Comparison of ENCODE assay signal across 7 cellular contexts in genomic region chr4:37453361-37454262, GRCh38.
DNase-seq lines count a peak whose midpoint lies in the region; ATAC-seq and TF ChIP-seq lines count a peak whose summit lies in the region.

No MANE protein-coding gene starts in this region.

- H3K4me3 ChIP-seq in fibroblast of villous mesenchyme (ENCODE audit: low read depth, low read length) (peak overlapping the region; percentile 47), stomach smooth muscle (ENCODE audit: low read length in 2 of 2) (peak overlapping the region; percentile 71 to 85)

- H3K9ac ChIP-seq in stomach smooth muscle (ENCODE audit: low read length in 2 of 2): no peak overlapping the region

- H3K9me3 ChIP-seq in stomach smooth muscle (ENCODE audit: control insufficient read depth in 2 of 2, low read length in 2 of 2): no peaks in the 10 kb centered on the region

- no peaks in the 10 kb centered on the region for H3K9me3 Mint-ChIP-seq in activated T-helper 17 cell treated with anti-CD3 and anti-CD28 coated beads, Interleukin-2, amount 50 U/mL, for 72 hours
- H3K9me3 Mint-ChIP-seq in natural killer cell: no peaks in the 10 kb centered on the region

- peaks cover 11 to 16% of the 10 kb centered on the region in 2 donors for H3K27me3 ChIP-seq in stomach smooth muscle (ENCODE audit: control insufficient read depth in 1 of 2, insufficient read depth in 2 of 2, low read length in 2 of 2)

- no peak overlapping the region for H3K27ac ChIP-seq in stomach smooth muscle (ENCODE audit: low read length)

- H3K36me3 ChIP-seq in stomach smooth muscle (ENCODE audit: control insufficient read depth in 2 of 2, insufficient read depth in 2 of 2, low read length in 2 of 2): no peaks in the 10 kb centered on the region

- TF ChIP-seq CTCF in fibroblast of villous mesenchyme (IDR thresholded peaks at IDR 0.05; ENCODE audit: insufficient read depth, low read depth, low read length) (no peak), natural killer cell (IDR thresholded peaks at IDR 0.05) (no peak)

- no peak overlapping the region for H3K27ac Mint-ChIP-seq in activated T-helper 17 cell treated with anti-CD3 and anti-CD28 coated beads, Interleukin-2, amount 50 U/mL, for 72 hours
- H3K27ac Mint-ChIP-seq in natural killer cell: no peak overlapping the region

- H3K4me1 ChIP-seq in stomach smooth muscle (ENCODE audit: control insufficient read depth, insufficient read depth, low read length): peaks cover 6% of the 10 kb centered on the region

- ATAC-seq in GM18861 (IDR thresholded peaks at IDR 0.05; ENCODE audit: unreplicated experiment) (peak; percentile 60), HG02970 (IDR thresholded peaks at IDR 0.05; ENCODE audit: low FRiP score, unreplicated experiment) (peak; percentile 72), natural killer cell (peak; percentile 44 to 75 (median 61))
- peak; percentile 91 for ATAC-seq in activated T-helper 17 cell treated with anti-CD3 and anti-CD28 coated beads, Interleukin-2, amount 50 U/mL, for 72 hours (replicated peaks)

- peak overlapping the region; percentile 66 for H3K4me3 Mint-ChIP-seq in activated T-helper 17 cell treated with anti-CD3 and anti-CD28 coated beads, Interleukin-2, amount 50 U/mL, for 72 hours
- no peak overlapping the region for H3K4me3 Mint-ChIP-seq in natural killer cell

- intact Hi-C loops in natural killer cell (cut with micrococcal nuclease): no loop called here

- DNase-seq in NCI-H526 (lab: John Stamatoyannopoulos, UW) (peak; percentile 71 to 93), fibroblast of villous mesenchyme (ENCODE audit: low read depth) (peak; percentile 5), natural killer cell (no peak)

- no peaks in the 10 kb centered on the region for H3K36me3 Mint-ChIP-seq in activated T-helper 17 cell treated with anti-CD3 and anti-CD28 coated beads, Interleukin-2, amount 50 U/mL, for 72 hours (ENCODE audit: low read depth)
- H3K36me3 Mint-ChIP-seq in natural killer cell: no peaks in the 10 kb centered on the region

- peaks cover 51% of the 10 kb centered on the region for H3K27me3 Mint-ChIP-seq in activated T-helper 17 cell treated with anti-CD3 and anti-CD28 coated beads, Interleukin-2, amount 50 U/mL, for 72 hours
- peaks cover 43 to 70% of the 10 kb centered on the region in 2 donors for H3K27me3 Mint-ChIP-seq in natural killer cell (ENCODE audit: low read depth in 2 of 2)

- H3K4me1 Mint-ChIP-seq in activated T-helper 17 cell treated with anti-CD3 and anti-CD28 coated beads, Interleukin-2, amount 50 U/mL, for 72 hours: no peaks in the 10 kb centered on the region
- peaks cover 0 to 6% of the 10 kb centered on the region in 2 donors for H3K4me1 Mint-ChIP-seq in natural killer cell
